ENCODE assay signal across 1 cellular context in genomic region chr16:4766875-4767628, GRCh38.
TF ChIP-seq lines count a peak whose summit lies in the region.

Gene ZNF500 (minus strand): TSS chr16:4767162. CDS start chr16:4765978, 1,184 bp downstream.

TF ChIP-seq in K562, 482 proteins besides CTCF, POLR2A, EP300 and RAD21 (continued from another document and continues in another):
- TF ChIP-seq ZBTB11 (CRISPR knock-in tag; IDR thresholded peaks at IDR 0.05) = peak in 1 of 3 experiments; percentile 34; a peak in 1 of 6 replicates
- no peak; the same call in 1 of the 2 replicates for TF ChIP-seq ZNF395 (CRISPR knock-in tag; IDR thresholded peaks at IDR 0.05)
- TF ChIP-seq SREBF1 (IDR thresholded peaks at IDR 0.05; ENCODE audit: borderline replicate concordance, low read depth, low read length) = no peak
- TF ChIP-seq ATF1 (CRISPR knock-in tag; IDR thresholded peaks at IDR 0.05) = peak; percentile 32; the same call in 1 of the 2 replicates
- peak; percentile 86 for TF ChIP-seq ATF1 (tag; IDR thresholded peaks at IDR 0.05)
- peak; percentile 59; the same call in 1 of the 2 replicates for TF ChIP-seq ARID4B (CRISPR knock-in tag; IDR thresholded peaks at IDR 0.05)
- TF ChIP-seq MAX (CRISPR knock-in tag; IDR thresholded peaks at IDR 0.05) = peak; percentile 59
- TF ChIP-seq TBP (optimal IDR thresholded peaks at IDR 0.05; ENCODE audit: low read depth, low read length) = peak; percentile 77
- no peak for TF ChIP-seq CEBPG (CRISPR knock-in tag; IDR thresholded peaks at IDR 0.05)
- TF ChIP-seq CEBPG (tag; conservative IDR thresholded peaks at IDR 0.05 in 1 of 2, IDR thresholded peaks at IDR 0.05 in 1 of 2) = no peak
- TF ChIP-seq NR3C1 (CRISPR knock-in tag; IDR thresholded peaks at IDR 0.05) = peak; percentile 60; the same call in 1 of the 2 replicates
- TF ChIP-seq ATF6 (CRISPR knock-in tag; IDR thresholded peaks at IDR 0.05) = peak; percentile 89; the same call in 1 of the 2 replicates
- peak; percentile 85; the same call in 1 of the 2 replicates for TF ChIP-seq KLF13 (tag; IDR thresholded peaks at IDR 0.05; ENCODE audit: borderline replicate concordance, low read depth)
- TF ChIP-seq PHF20 (IDR thresholded peaks at IDR 0.05; ENCODE audit: partially characterized antibody) = peak; percentile 90
- no peak for TF ChIP-seq KDM1A (IDR thresholded peaks at IDR 0.05)
- TF ChIP-seq SMAD4 (CRISPR knock-in tag; conservative IDR thresholded peaks at IDR 0.05) = no peak
- no peak for TF ChIP-seq ZNF280B (CRISPR knock-in tag; IDR thresholded peaks at IDR 0.05)
- TF ChIP-seq JUND (IDR thresholded peaks at IDR 0.05; ENCODE audit: borderline replicate concordance, low read depth, low read length) = peak; percentile 27; the same call in 1 of the 2 replicates
- no peak; the same call in 2 of the 3 replicates for TF ChIP-seq JUND (tag; IDR thresholded peaks at IDR 0.05; ENCODE audit: borderline replicate concordance, low read depth, low read length)
- TF ChIP-seq MYC (IDR thresholded peaks at IDR 0.05; ENCODE audit: low read depth, low read length) = peak; percentile 74; the same call in 1 of the 2 replicates
- TF ChIP-seq MYC (CRISPR knock-in tag; IDR thresholded peaks at IDR 0.05; ENCODE audit: borderline replicate concordance, low read depth) = no peak
- peak; percentile 76; the same call in 1 of the 2 replicates for TF ChIP-seq NR1H2 (CRISPR knock-in tag; IDR thresholded peaks at IDR 0.05)
- peak; percentile 57; the same call in 1 of the 2 replicates for TF ChIP-seq CTBP1 (IDR thresholded peaks at IDR 0.05; ENCODE audit: borderline replicate concordance)
- TF ChIP-seq ARID1B (IDR thresholded peaks at IDR 0.05) = 0 out of 2 replicates have a peak, but pooled peaks have one; percentile 34
- TF ChIP-seq YY1 (IDR thresholded peaks at IDR 0.05; ENCODE audit: borderline replicate concordance in 1 of 3, control insufficient read depth in 1 of 3, extremely low read depth in 1 of 3, insufficient read depth in 3 of 3, insufficient read length in 1 of 3, insufficient replicate concordance in 2 of 3, low read depth in 1 of 3, low read length in 2 of 3) = peak in 2 of 3 experiments; percentile 29 to 77
- TF ChIP-seq TAF7 (tag; IDR thresholded peaks at IDR 0.05) = 0 out of 2 replicates have a peak, but pooled peaks have one; percentile 29
- TF ChIP-seq NFRKB (IDR thresholded peaks at IDR 0.05; ENCODE audit: low read depth) = peak; percentile 56; the same call in 1 of the 2 replicates
- no peak for TF ChIP-seq CREBBP (IDR thresholded peaks at IDR 0.05; ENCODE audit: low read depth, low read length)
- 0 out of 2 replicates have a peak, but pooled peaks have one; percentile 9 for TF ChIP-seq OTX1 (CRISPR knock-in tag; IDR thresholded peaks at IDR 0.05)
- TF ChIP-seq USF2 (CRISPR knock-in tag; IDR thresholded peaks at IDR 0.05) = no peak
- TF ChIP-seq STAT5B (CRISPR knock-in tag; IDR thresholded peaks at IDR 0.05) = no peak
- TF ChIP-seq NR2C2 (CRISPR knock-in tag; IDR thresholded peaks at IDR 0.05) = peak; percentile 13; the same call in 1 of the 2 replicates
- TF ChIP-seq NR2C2 (tag; IDR thresholded peaks at IDR 0.05) = peak; percentile 79
- TF ChIP-seq ZBTB43 (CRISPR knock-in tag; IDR thresholded peaks at IDR 0.05) = 0 out of 2 replicates have a peak, but pooled peaks have one; percentile 39
- peak; percentile 8 for TF ChIP-seq SP2 (IDR thresholded peaks at IDR 0.05; ENCODE audit: extremely low read depth, low read depth, low read length, poor library complexity, severe bottlenecking)
- peak; percentile 83 to 85 for TF ChIP-seq NRF1 (conservative IDR thresholded peaks at IDR 0.05 in 1 of 2, IDR thresholded peaks at IDR 0.05 in 1 of 2)
- peak; percentile 97 for TF ChIP-seq ESRRA (IDR thresholded peaks at IDR 0.05; ENCODE audit: borderline replicate concordance, low read depth)
- TF ChIP-seq ZC3H11A (IDR thresholded peaks at IDR 0.05; ENCODE audit: low read depth, low read length) = no peak
- peak; percentile 79; the same call in 1 of the 2 replicates for TF ChIP-seq THAP12 (CRISPR knock-in tag; IDR thresholded peaks at IDR 0.05)
- peak; percentile 92 for TF ChIP-seq ZNF143 (CRISPR knock-in tag; IDR thresholded peaks at IDR 0.05)
- TF ChIP-seq FOXP1 (CRISPR knock-in tag; IDR thresholded peaks at IDR 0.05) = peak; percentile 80; the same call in 1 of the 2 replicates
- TF ChIP-seq FOXM1 (IDR thresholded peaks at IDR 0.05; ENCODE audit: low read depth) = no peak
- peak; percentile 59; the same call in 1 of the 2 replicates for TF ChIP-seq FOXM1 (CRISPR knock-in tag; IDR thresholded peaks at IDR 0.05; ENCODE audit: low read depth)
